In the genomic region with DNA sequence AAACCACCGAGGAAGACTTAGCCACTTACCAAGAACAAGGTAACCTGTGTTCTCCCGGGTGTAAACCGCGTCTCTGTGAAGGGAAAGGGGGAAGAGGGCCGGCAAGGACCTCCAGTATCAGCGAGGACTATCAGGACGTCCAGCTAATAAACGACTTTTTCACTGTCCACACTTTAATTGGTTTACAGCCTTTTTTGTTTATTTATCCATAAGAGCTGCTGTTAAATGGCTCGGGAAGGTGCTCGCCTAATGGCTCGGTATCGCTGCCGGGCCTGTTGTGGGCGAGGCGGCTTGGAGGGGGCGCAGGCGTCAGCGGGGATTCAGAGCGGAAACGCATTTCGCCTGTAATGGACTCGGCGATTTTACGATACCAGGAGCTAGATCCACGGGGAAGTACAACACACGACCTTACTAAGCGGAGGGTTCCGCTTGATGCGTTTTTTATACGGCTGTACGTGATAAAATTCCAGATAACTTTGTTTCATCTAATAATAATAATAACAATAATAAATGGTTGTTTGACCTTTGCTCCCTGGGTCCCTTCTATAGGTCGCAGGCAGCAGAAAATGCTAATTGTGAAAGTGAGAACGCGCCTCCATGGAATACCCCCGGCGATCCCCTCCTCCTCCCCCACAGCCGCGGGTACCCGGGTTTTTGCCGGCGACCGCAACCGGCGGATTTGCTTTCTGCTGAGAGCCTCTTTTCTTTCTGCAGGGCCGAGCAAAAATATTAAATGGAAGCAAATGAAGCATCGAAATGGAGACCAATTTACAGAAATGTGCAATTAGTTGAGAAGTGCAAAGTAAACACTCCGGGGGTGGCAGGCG, we compare ENCODE assay signal across 13 cellular contexts. TPM values are rescaled to one million over a fixed set of nuclear protein-coding genes. Genes with fewer than 3 reads are reported as not detected.
DNase-seq lines count a peak whose midpoint lies in the region; TF ChIP-seq lines count a peak whose summit lies in the region.
"Had no signal": no experiment of that assay in that cellular context is flagged by ENCODE, and none has a peak within 500 bp of the region (broad histone marks: within the 10 kb centered on the region; RNA-seq: fewer than 3 reads in every experiment).

No MANE protein-coding gene starts in this region.

- H3K9ac ChIP-seq in HUES6 (ENCODE audit: low read length), result no peak overlapping the region
- H3K9ac ChIP-seq in neural cell (ENCODE audit: low read length), result no peak overlapping the region
- H3K9ac ChIP-seq in GM23248, result no peak overlapping the region

- H3K79me2 ChIP-seq in neural cell (replicated peaks; ENCODE audit: insufficient read depth, low read length) (no peaks in the 10 kb centered on the region), GM23248 (ENCODE audit: insufficient read depth) (no peaks in the 10 kb centered on the region)

- no peak for TF ChIP-seq RAD21 in neural cell (conservative IDR thresholded peaks at IDR 0.05)

- no peak for TF ChIP-seq POLR2A in esophagus squamous epithelium (IDR thresholded peaks at IDR 0.05)

- CTCF ChIA-PET in GM10248 (lab: Yijun Ruan, JAX), result no interaction called here

- TF ChIP-seq CTCF in GM10248 (IDR thresholded peaks at IDR 0.05; ENCODE audit: control extremely low read depth, extremely low read depth, low read depth, missing control alignments), result no peak
- no peak for TF ChIP-seq CTCF in brain (conservative IDR thresholded peaks at IDR 0.05)
- no peak for TF ChIP-seq CTCF in neural cell (IDR thresholded peaks at IDR 0.05; ENCODE audit: poor library complexity, severe bottlenecking)
- no peak for TF ChIP-seq CTCF in esophagus squamous epithelium (IDR thresholded peaks at IDR 0.05)

- H3K36me3 ChIP-seq in HUES6 (ENCODE audit: control insufficient read depth, insufficient read depth, low read length) (no peaks in the 10 kb centered on the region), neural cell (ENCODE audit: insufficient read depth, low read length) (no peaks in the 10 kb centered on the region), GM23248 (ENCODE audit: low read depth) (no peaks in the 10 kb centered on the region), esophagus squamous epithelium (no peaks in the 10 kb centered on the region)
- H3K36me3 ChIP-seq: SJSA1 had no signal

- WGBS in GM23248 (ENCODE audit: low coverage in 1 of 2, low lambda C conversion rate in 2 of 2, missing lambda C conversion rate in 2 of 2), 2 experiments, result 12% methylated on average over 48 of the region's 48 CpGs
- WGBS in esophagus squamous epithelium, 2 donors, result 7 to 10% methylated on average over 39 to 48 of the region's 48 CpGs

- peaks cover 28% of the 10 kb centered on the region for H3K4me1 ChIP-seq in HUES6 (ENCODE audit: control insufficient read depth, insufficient read depth, low read length)
- no peaks in the 10 kb centered on the region for H3K4me1 ChIP-seq in GM23248 (ENCODE audit: insufficient read depth)
- H3K4me1 ChIP-seq in esophagus squamous epithelium, result peaks cover 27 to 53% (median 30%) of the 10 kb centered on the region in 3 donors

- H3F3A ChIP-seq in neural cell (ENCODE audit: insufficient read depth, low read length, poor library complexity, severe bottlenecking), result no peaks in the 10 kb centered on the region
- no peaks in the 10 kb centered on the region for H3F3A ChIP-seq in GM23248 (ENCODE audit: insufficient read depth)

- H3K27me3 ChIP-seq in HUES6 (ENCODE audit: control insufficient read depth, insufficient read depth, low read length), result peaks cover 100% of the 10 kb centered on the region
- H3K27me3 ChIP-seq in neural cell (ENCODE audit: insufficient read depth, low read depth, low read length), result peaks cover 100% of the 10 kb centered on the region
- H3K27me3 ChIP-seq in GM23248 (replicated peaks; ENCODE audit: insufficient read depth), result peaks cover 91% of the 10 kb centered on the region
- peaks cover 33 to 100% (median 54%) of the 10 kb centered on the region in 4 donors for H3K27me3 ChIP-seq in esophagus squamous epithelium

- no peaks in the 10 kb centered on the region for H3K9me2 ChIP-seq in neural cell (ENCODE audit: insufficient read depth, low read length)
- H3K9me2 ChIP-seq in GM23248 (ENCODE audit: insufficient read depth), result no peaks in the 10 kb centered on the region

- H3K4me2 ChIP-seq in neural cell (ENCODE audit: low read length) (no peak overlapping the region), GM23248 (ENCODE audit: unreplicated experiment) (no peak overlapping the region)

- peaks cover 99% of the 10 kb centered on the region for H3K27me3 Mint-ChIP-seq in brain

- no peak overlapping the region for H3K27ac ChIP-seq in HUES6 (ENCODE audit: low read depth, low read length)
- H3K27ac ChIP-seq in neural cell (ENCODE audit: low read length), result no peak overlapping the region
- no peak overlapping the region for H3K27ac ChIP-seq in GM23248
- no peak overlapping the region for H3K27ac ChIP-seq in esophagus squamous epithelium
- H3K27ac ChIP-seq: psoas muscle, SJSA1 had no signal

- H4K20me1 ChIP-seq in neural cell (ENCODE audit: insufficient read depth) (no peaks in the 10 kb centered on the region), GM23248 (ENCODE audit: insufficient read depth) (no peaks in the 10 kb centered on the region)

- peak; percentile 31 for DNase-seq in GM10248 (ENCODE audit: extremely low spot score)
- no peak for DNase-seq in GM23248
- DNase-seq in 8988T, result no peak
- DNase-seq in NCI-H2107 treated with DMSO at 0.1 percent for 48 hours (lab: John Stamatoyannopoulos, UW; ENCODE audit: unreplicated experiment), result no peak
- DNase-seq in esophagus squamous epithelium (lab: John Stamatoyannopoulos, UW), result no peak
- DNase-seq: DMS79, psoas muscle had no signal

- H3K36me3 Mint-ChIP-seq in brain, result no peaks in the 10 kb centered on the region

- peak overlapping the region; percentile 42 to 81 (median 71) for H3K4me3 Mint-ChIP-seq in brain

- peaks cover 33% of the 10 kb centered on the region for H3K4me1 Mint-ChIP-seq in brain

- H3K9me3 ChIP-seq in HUES6 (ENCODE audit: control insufficient read depth, insufficient read depth, low read depth, low read length) (no peaks in the 10 kb centered on the region), neural cell (ENCODE audit: low read length) (no peaks in the 10 kb centered on the region), GM23248 (ENCODE audit: low read depth) (no peaks in the 10 kb centered on the region), esophagus squamous epithelium (no peaks in the 10 kb centered on the region)
- H3K9me3 ChIP-seq: psoas muscle, SJSA1 had no signal

- intact Hi-C loops in esophagus squamous epithelium (cut with DNase I), result no loop called here

- POLR2A ChIA-PET in GM10248 (lab: Yijun Ruan, JAX), result no interaction called here

- peaks cover 0 to 7% (median 0%) of the 10 kb centered on the region in 5 experiments for H3K9me3 Mint-ChIP-seq in brain

- no peak overlapping the region for H3K27ac Mint-ChIP-seq in brain

- in situ Hi-C loops in GM23248 (cut with MboI), result no loop called here

- H2AFZ ChIP-seq in neural cell (ENCODE audit: low read depth, low read length) (no peak overlapping the region), GM23248 (no peak overlapping the region)

- H3K4me3 ChIP-seq in HUES6 (ENCODE audit: low read depth, low read length) (peak overlapping the region; percentile 48), neural cell (ENCODE audit: low read length) (no peak overlapping the region), GM23248 (no peak overlapping the region), esophagus squamous epithelium (peak overlapping the region in 1 of 4 donors; percentile 21)
- H3K4me3 ChIP-seq: psoas muscle, SJSA1 had no signal

- no peak for TF ChIP-seq EP300 in neural cell (conservative IDR thresholded peaks at IDR 0.05; ENCODE audit: poor library complexity, severe bottlenecking)

TF ChIP-seq in neural cell, 6 proteins besides CTCF, POLR2A, EP300 and RAD21:
- TF ChIP-seq EZH2 (IDR thresholded peaks at IDR 0.05; ENCODE audit: borderline replicate concordance, insufficient read depth, low read length, poor library complexity, severe bottlenecking) (no peak), MXI1 (conservative IDR thresholded peaks at IDR 0.05; ENCODE audit: poor library complexity, severe bottlenecking) (no peak), POLR2AphosphoS5 (IDR thresholded peaks at IDR 0.05) (peak; percentile 59)
- TF ChIP-seq, protein P1, sequence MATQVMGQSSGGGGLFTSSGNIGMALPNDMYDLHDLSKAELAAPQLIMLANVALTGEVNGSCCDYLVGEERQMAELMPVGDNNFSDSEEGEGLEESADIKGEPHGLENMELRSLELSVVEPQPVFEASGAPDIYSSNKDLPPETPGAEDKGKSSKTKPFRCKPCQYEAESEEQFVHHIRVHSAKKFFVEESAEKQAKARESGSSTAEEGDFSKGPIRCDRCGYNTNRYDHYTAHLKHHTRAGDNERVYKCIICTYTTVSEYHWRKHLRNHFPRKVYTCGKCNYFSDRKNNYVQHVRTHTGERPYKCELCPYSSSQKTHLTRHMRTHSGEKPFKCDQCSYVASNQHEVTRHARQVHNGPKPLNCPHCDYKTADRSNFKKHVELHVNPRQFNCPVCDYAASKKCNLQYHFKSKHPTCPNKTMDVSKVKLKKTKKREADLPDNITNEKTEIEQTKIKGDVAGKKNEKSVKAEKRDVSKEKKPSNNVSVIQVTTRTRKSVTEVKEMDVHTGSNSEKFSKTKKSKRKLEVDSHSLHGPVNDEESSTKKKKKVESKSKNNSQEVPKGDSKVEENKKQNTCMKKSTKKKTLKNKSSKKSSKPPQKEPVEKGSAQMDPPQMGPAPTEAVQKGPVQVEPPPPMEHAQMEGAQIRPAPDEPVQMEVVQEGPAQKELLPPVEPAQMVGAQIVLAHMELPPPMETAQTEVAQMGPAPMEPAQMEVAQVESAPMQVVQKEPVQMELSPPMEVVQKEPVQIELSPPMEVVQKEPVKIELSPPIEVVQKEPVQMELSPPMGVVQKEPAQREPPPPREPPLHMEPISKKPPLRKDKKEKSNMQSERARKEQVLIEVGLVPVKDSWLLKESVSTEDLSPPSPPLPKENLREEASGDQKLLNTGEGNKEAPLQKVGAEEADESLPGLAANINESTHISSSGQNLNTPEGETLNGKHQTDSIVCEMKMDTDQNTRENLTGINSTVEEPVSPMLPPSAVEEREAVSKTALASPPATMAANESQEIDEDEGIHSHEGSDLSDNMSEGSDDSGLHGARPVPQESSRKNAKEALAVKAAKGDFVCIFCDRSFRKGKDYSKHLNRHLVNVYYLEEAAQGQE (IDR thresholded peaks at IDR 0.05; ENCODE audit: borderline replicate concordance), result no peak

RNA-seq across cellular contexts. Expression of a gene that starts 2.5 kb away (rescaled TPM):
- polyA plus RNA-seq in brain (ENCODE audit: insufficient read depth, low read depth, low replicate concordance), result not detected
- polyA plus RNA-seq in neural cell, result not detected in 2 replicates
- polyA minus RNA-seq in neural cell, result not detected in 2 replicates
- total RNA-seq in GM23248 (2014; rRNA removed; shearing (Covaris generic)), result not detected in 2 replicates
- not detected in 2 replicates for polyA plus RNA-seq in GM23248 (2016; fragmentation: Nextera tagmentation; extraction: Ambion mirVana)
- total RNA-seq in esophagus squamous epithelium, result not detected
- total RNA-seq: kidney epithelial cell, psoas muscle, SJSA1, ureter had no signal
- polyA plus RNA-seq: psoas muscle had no signal

RNA-seq across cellular contexts. Expression of a gene that starts 51.8 kb away (rescaled TPM):
- polyA plus RNA-seq in brain (ENCODE audit: insufficient read depth, low read depth, low replicate concordance) (not detected), neural cell (not detected in 2 replicates), GM23248 (2016; fragmentation: Nextera tagmentation; extraction: Ambion mirVana) (not detected in 2 replicates)
- not detected in 2 replicates for polyA minus RNA-seq in neural cell
- total RNA-seq in GM23248 (2014; rRNA removed; shearing (Covaris generic)), result not detected in 2 replicates
- not detected for total RNA-seq in esophagus squamous epithelium
- total RNA-seq: kidney epithelial cell, psoas muscle, SJSA1, ureter had no signal
